13 cellular contexts compared by ENCODE assay signal in genomic region chr11:68950268-68950667, GRCh38. TPM values are rescaled to one million over a fixed set of nuclear protein-coding genes. Genes with fewer than 3 reads are reported as not detected.
DNase-seq lines count a peak whose midpoint lies in the region; ATAC-seq, FAIRE-seq and TF ChIP-seq lines count a peak whose summit lies in the region.
"Had no signal": no experiment of that assay in that cellular context is flagged by ENCODE, and none has a peak within 500 bp of the region (broad histone marks: within the 10 kb centered on the region; RNA-seq: fewer than 3 reads in every experiment).

No MANE protein-coding gene starts in this region.

- CTCF ChIA-PET in MCF 10A (lab: Yijun Ruan, JAX) (interaction anchor here (0.6 to 0.7 kb wide), 3 partner anchors 33 to 272 kb away, joined by 3 to 4 read pairs (median 4); no protein-coding TSS in a partner anchor), endothelial cell of umbilical vein (lab: Charles Lee) (interaction anchor here (0.9 to 1.6 kb wide), 5 partner anchors 9 to 317 kb away, joined by 3 to 4 read pairs (median 3); no protein-coding TSS in a partner anchor)

- peak; percentile 17 for TF ChIP-seq CTCF in MCF 10A (IDR thresholded peaks at IDR 0.05; ENCODE audit: unreplicated experiment)
- TF ChIP-seq CTCF in breast epithelium (IDR thresholded peaks at IDR 0.05): no peak
- TF ChIP-seq CTCF in endothelial cell of umbilical vein (IDR thresholded peaks at IDR 0.05; ENCODE audit: extremely low read depth in 1 of 2, insufficient read depth in 1 of 2, low read depth in 1 of 2, low read length in 2 of 2): peak; percentile 22 to 42

- no peak overlapping the region for H3K9ac ChIP-seq in endothelial cell of umbilical vein (replicated peaks; ENCODE audit: extremely low read depth, insufficient read depth, low read length)

- intact Hi-C loops in MCF 10A (cut with micrococcal nuclease): loop anchor here (1.0 kb wide), 1 partner anchor 138 kb away; no protein-coding TSS in a partner anchor
- intact Hi-C loops in breast epithelium (cut with DNase I; ENCODE audit: low total_unique reads): no loop called here
- intact Hi-C loops in endothelial cell of umbilical vein (cut with micrococcal nuclease): loop anchor here (5.0 kb wide), 1 partner anchor 123 kb away; no protein-coding TSS in a partner anchor

- H3K9me3 Mint-ChIP-seq in MCF 10A (ENCODE audit: unreplicated experiment): no peaks in the 10 kb centered on the region
- H3K9me3 Mint-ChIP-seq in stimulated activated naive B cell treated with anti-CD40 and anti-IgM and Interleukin-4, amounts not matched to agents 10 μg/mL and 1 μg/mL and 100 μg/mL, for 72 hours: no peaks in the 10 kb centered on the region

- BruUV-seq in MCF 10A (replicated peaks; lab: Mats Ljungman, UMichigan) (no TSS peak), endothelial cell of umbilical vein (replicated peaks; lab: Mats Ljungman, UMichigan) (no TSS peak)

- no peak overlapping the region for H3K4me3 Mint-ChIP-seq in MCF 10A (ENCODE audit: unreplicated experiment)
- no peak overlapping the region for H3K4me3 Mint-ChIP-seq in stimulated activated naive B cell treated with anti-CD40 and anti-IgM and Interleukin-4, amounts not matched to agents 10 μg/mL and 1 μg/mL and 100 μg/mL, for 72 hours

- H3K27me3 Mint-ChIP-seq in MCF 10A (ENCODE audit: insufficient read depth, unreplicated experiment): peaks cover 11% of the 10 kb centered on the region
- peaks cover 2 to 5% of the 10 kb centered on the region in 2 donors for H3K27me3 Mint-ChIP-seq in stimulated activated naive B cell treated with anti-CD40 and anti-IgM and Interleukin-4, amounts not matched to agents 10 μg/mL and 1 μg/mL and 100 μg/mL, for 72 hours

- H3K4me2 ChIP-seq in endothelial cell of umbilical vein (ENCODE audit: insufficient read depth, low read length): no peak overlapping the region

- H3K4me1 ChIP-seq in breast epithelium (no peaks in the 10 kb centered on the region), endothelial cell of umbilical vein (ENCODE audit: control insufficient read depth, extremely low read depth, insufficient read depth, low read length) (peaks cover 5% of the 10 kb centered on the region)

- no peaks in the 10 kb centered on the region for H3K79me2 ChIP-seq in endothelial cell of umbilical vein (ENCODE audit: control insufficient read depth, insufficient read depth, low read length)

- no peaks in the 10 kb centered on the region for H3K27me3 ChIP-seq in breast epithelium
- no peaks in the 10 kb centered on the region for H3K27me3 ChIP-seq in endothelial cell of umbilical vein (ENCODE audit: control insufficient read depth in 2 of 2, insufficient read depth in 2 of 2, low read length in 2 of 2)
- H3K27me3 ChIP-seq: tibial artery had no signal

- no peaks in the 10 kb centered on the region for H3K36me3 Mint-ChIP-seq in MCF 10A (ENCODE audit: insufficient read depth, unreplicated experiment)
- H3K36me3 Mint-ChIP-seq in stimulated activated naive B cell treated with anti-CD40 and anti-IgM and Interleukin-4, amounts not matched to agents 10 μg/mL and 1 μg/mL and 100 μg/mL, for 72 hours: no peaks in the 10 kb centered on the region

- no peaks in the 10 kb centered on the region for H3K4me1 Mint-ChIP-seq in MCF 10A (ENCODE audit: insufficient read depth, unreplicated experiment)
- peaks cover 6 to 12% of the 10 kb centered on the region in 2 donors for H3K4me1 Mint-ChIP-seq in stimulated activated naive B cell treated with anti-CD40 and anti-IgM and Interleukin-4, amounts not matched to agents 10 μg/mL and 1 μg/mL and 100 μg/mL, for 72 hours

- H3K4me3 ChIP-seq in breast epithelium (no peak overlapping the region), endothelial cell of umbilical vein (replicated peaks in 1 of 3; ENCODE audit: insufficient read depth in 1 of 3, low read depth in 1 of 3, low read length in 3 of 3) (no peak overlapping the region)
- H3K4me3 ChIP-seq: tibial artery had no signal

- H3K9me3 ChIP-seq in breast epithelium: no peaks in the 10 kb centered on the region
- no peaks in the 10 kb centered on the region for H3K9me3 ChIP-seq in endothelial cell of umbilical vein (replicated peaks; ENCODE audit: control insufficient read depth, insufficient read depth, low read length)
- H3K9me3 ChIP-seq: tibial artery had no signal

- H3K27ac ChIP-seq in breast epithelium (no peak overlapping the region), endothelial cell of umbilical vein (ENCODE audit: insufficient read depth, low read depth, low read length) (no peak overlapping the region)

- DNase-seq in MCF 10A (ENCODE audit: unreplicated experiment) (peak; percentile 23), breast epithelium (ENCODE audit: low spot score in 2 of 2) (no peak), NCI-H69 (lab: John Stamatoyannopoulos, UW) (peak; percentile 36), endothelial cell of umbilical vein (ENCODE audit: low read depth, low spot score) (peak; percentile 19), NCI-H2196 (lab: John Stamatoyannopoulos, UW; ENCODE audit: unreplicated experiment) (no peak), medulla oblongata (ENCODE audit: extremely low spot score) (no peak)
- no peak for DNase-seq in stimulated activated naive B cell treated with anti-CD40 and anti-IgM and Interleukin-4, amounts not matched to agents 10 μg/mL and 1 μg/mL and 100 μg/mL, for 72 hours
- DNase-seq: GDM1, tibial artery had no signal

- no peaks in the 10 kb centered on the region for H4K20me1 ChIP-seq in endothelial cell of umbilical vein (replicated peaks; ENCODE audit: control insufficient read depth, extremely low read depth, insufficient read depth, low read length)

- H3K36me3 ChIP-seq in breast epithelium: no peaks in the 10 kb centered on the region
- H3K36me3 ChIP-seq in endothelial cell of umbilical vein (ENCODE audit: control insufficient read depth in 2 of 2, extremely low read depth in 1 of 2, insufficient read depth in 2 of 2, low read length in 2 of 2): no peaks in the 10 kb centered on the region
- H3K36me3 ChIP-seq: tibial artery had no signal

- H2AFZ ChIP-seq in endothelial cell of umbilical vein (ENCODE audit: low read depth, low read length): no peak overlapping the region

- dilution Hi-C loops in endothelial cell of umbilical vein (cut with MboI; ENCODE audit: extremely low pct_ligation_motif_present, low sequenced_read_pairs): no loop called here

- peak; percentile 55 to 67 for ATAC-seq in stimulated activated naive B cell treated with anti-CD40 and anti-IgM and Interleukin-4, amounts not matched to agents 10 μg/mL and 1 μg/mL and 100 μg/mL, for 72 hours (replicated peaks)
- ATAC-seq in GM18861 (IDR thresholded peaks at IDR 0.05; ENCODE audit: unreplicated experiment): no peak

- peak; percentile 8 for FAIRE-seq in endothelial cell of umbilical vein (lab: Jason Lieb, UNC)

- POLR2A ChIA-PET in MCF 10A (lab: Yijun Ruan, JAX): no interaction called here
- POLR2A ChIA-PET in endothelial cell of umbilical vein (lab: Charles Lee): no interaction called here

- H3K9me1 ChIP-seq in endothelial cell of umbilical vein (replicated peaks; ENCODE audit: control insufficient read depth, extremely low read depth, insufficient read depth, low read length): no peaks in the 10 kb centered on the region

- no peak for TF ChIP-seq POLR2A in breast epithelium (IDR thresholded peaks at IDR 0.05)
- no peak for TF ChIP-seq POLR2A in endothelial cell of umbilical vein (IDR thresholded peaks at IDR 0.05; ENCODE audit: low read depth, low read length)

- H3K27ac Mint-ChIP-seq in MCF 10A (ENCODE audit: low read depth, unreplicated experiment): no peak overlapping the region
- H3K27ac Mint-ChIP-seq in stimulated activated naive B cell treated with anti-CD40 and anti-IgM and Interleukin-4, amounts not matched to agents 10 μg/mL and 1 μg/mL and 100 μg/mL, for 72 hours: no peak overlapping the region

TF ChIP-seq in endothelial cell of umbilical vein, 7 proteins besides CTCF, POLR2A, EP300 and RAD21 (continues in another document):
- TF ChIP-seq GATA2 (IDR thresholded peaks at IDR 0.05; ENCODE audit: insufficient read depth, insufficient read length, low read depth, low read length): no peak
- no peak for TF ChIP-seq FOS (IDR thresholded peaks at IDR 0.05; ENCODE audit: borderline replicate concordance, insufficient read depth, low read length)

RNA-seq across cellular contexts. Expression of gene MRGPRD, which starts 30.5 kb away (rescaled TPM):
- total RNA-seq in MCF 10A (2022) (not detected in 2 replicates), breast epithelium (not detected), endothelial cell of umbilical vein (not detected in 2 replicates)
- polyA plus RNA-seq in endothelial cell of umbilical vein: not detected in 2 replicates
- polyA plus RNA-seq in endothelial cell of umbilical vein (2011; cell fraction: cytosol; rRNA removed): not detected in 2 replicates
- polyA plus RNA-seq in endothelial cell of umbilical vein (2011; cell fraction: nucleus; rRNA removed): not detected in 2 replicates
- not detected in 2 replicates for polyA plus RNA-seq in endothelial cell of umbilical vein (2012)
- polyA minus RNA-seq in endothelial cell of umbilical vein: not detected in 2 replicates
- not detected for polyA minus RNA-seq in endothelial cell of umbilical vein (2011; cell fraction: cytosol; rRNA and poly(A)+ RNA removed)
- polyA minus RNA-seq in endothelial cell of umbilical vein (2011; cell fraction: nucleus; rRNA and poly(A)+ RNA removed): not detected in 2 replicates
- total RNA-seq: cerebellum; posterior vena cava; T-helper 2 cell treated with Interferon-gamma antibody and Interleukin-4, amounts not matched to agents 100 ng/mL and 5 ng/mL, for 36 hours had no signal

RNA-seq across cellular contexts. Expression of gene IGHMBP2, which starts 46.6 kb away (rescaled TPM):
- 19.8 and 29.4 TPM in 2 replicates for total RNA-seq in MCF 10A (2022)
- 10 to 100 TPM in 2 of 3 donors, 1 to 10 TPM in 1; 9.8 to 18.4 (median 13.6) TPM for total RNA-seq in breast epithelium
- 23.5 and 25.1 TPM in 2 replicates for total RNA-seq in endothelial cell of umbilical vein
- 10.9 and 12.8 TPM in 2 replicates for polyA plus RNA-seq in endothelial cell of umbilical vein
- 7.9 and 8.7 TPM in 2 replicates for polyA plus RNA-seq in endothelial cell of umbilical vein (2011; cell fraction: cytosol; rRNA removed)
- polyA plus RNA-seq in endothelial cell of umbilical vein (2011; cell fraction: nucleus; rRNA removed): 57.3 and 60.2 TPM in 2 replicates
- polyA plus RNA-seq in endothelial cell of umbilical vein (2012): 11.2 TPM in 2 replicates
- 25.0 and 29.9 TPM in 2 replicates for polyA minus RNA-seq in endothelial cell of umbilical vein
- polyA minus RNA-seq in endothelial cell of umbilical vein (2011; cell fraction: cytosol; rRNA and poly(A)+ RNA removed): 12.9 TPM
- 32.3 and 39.3 TPM in 2 replicates for polyA minus RNA-seq in endothelial cell of umbilical vein (2011; cell fraction: nucleus; rRNA and poly(A)+ RNA removed)

RNA-seq across cellular contexts. Expression of gene MRPL21, which starts 46.6 kb away (rescaled TPM):
- total RNA-seq in MCF 10A (2022): 80.2 and 96.5 TPM in 2 replicates
- 10 to 100 TPM; 44.3 to 89.1 (median 51.7) TPM for total RNA-seq in breast epithelium
- total RNA-seq in endothelial cell of umbilical vein: 52.2 and 65.1 TPM in 2 replicates
- 65.5 and 69.1 TPM in 2 replicates for polyA plus RNA-seq in endothelial cell of umbilical vein
- polyA plus RNA-seq in endothelial cell of umbilical vein (2011; cell fraction: cytosol; rRNA removed): 65.8 and 68.3 TPM in 2 replicates
- 41.0 and 44.1 TPM in 2 replicates for polyA plus RNA-seq in endothelial cell of umbilical vein (2011; cell fraction: nucleus; rRNA removed)
- polyA plus RNA-seq in endothelial cell of umbilical vein (2012): 86.5 and 87.5 TPM in 2 replicates
- 30.8 and 46.2 TPM in 2 replicates for polyA minus RNA-seq in endothelial cell of umbilical vein
- polyA minus RNA-seq in endothelial cell of umbilical vein (2011; cell fraction: cytosol; rRNA and poly(A)+ RNA removed): 36.0 TPM
- polyA minus RNA-seq in endothelial cell of umbilical vein (2011; cell fraction: nucleus; rRNA and poly(A)+ RNA removed): 20.7 and 23.2 TPM in 2 replicates

Comparison
In these comparisons a context has a peak if more than half of its experiments do, and no peak if none do; other contexts are left out.
1. DNase-seq: peak in MCF 10A (single experiment), NCI-H69 (single experiment) and endothelial cell of umbilical vein (single experiment); none in breast epithelium (0 of 2), stimulated activated naive B cell treated with anti-CD40 and anti-IgM and Interleukin-4, amounts not matched to agents 10 μg/mL and 1 μg/mL and 100 μg/mL, for 72 hours (single experiment), NCI-H2196 (single experiment) and medulla oblongata (single experiment).
2. CTCF ChIP-seq: peak in MCF 10A (single experiment) and endothelial cell of umbilical vein (2 of 2); none in breast epithelium (0 of 3).